16 cellular contexts compared by ENCODE assay signal in the genomic region with DNA sequence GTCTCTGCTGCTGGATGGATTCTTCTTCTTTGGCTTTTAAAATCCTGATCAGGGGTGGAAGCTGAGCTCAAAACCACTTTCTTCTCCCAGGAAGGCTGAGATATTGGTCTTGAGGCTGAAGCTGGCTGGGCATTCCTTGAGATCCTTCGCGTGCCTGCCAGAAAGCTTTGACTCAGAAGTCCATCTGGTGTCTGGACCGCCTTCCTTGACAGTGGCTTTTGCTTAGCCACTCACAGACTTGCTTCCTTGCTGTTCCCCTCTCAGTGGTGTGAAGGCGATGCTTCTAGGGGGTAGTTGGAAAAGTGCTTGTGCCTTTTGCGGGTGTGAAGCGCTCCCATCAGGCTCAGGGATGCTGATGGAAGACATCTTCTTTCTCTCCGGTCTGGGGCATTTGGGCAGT. TPM values are rescaled to one million over a fixed set of nuclear protein-coding genes. Genes with fewer than 3 reads are reported as not detected.
DNase-seq lines count a peak whose midpoint lies in the region; ATAC-seq, FAIRE-seq and TF ChIP-seq lines count a peak whose summit lies in the region.
"Had no signal": no experiment of that assay in that cellular context is flagged by ENCODE, and none has a peak within 500 bp of the region (broad histone marks: within the 10 kb centered on the region; RNA-seq: fewer than 3 reads in every experiment).

No MANE protein-coding gene starts in this region.

- H3K27me3 ChIP-seq in hepatocyte (no peaks in the 10 kb centered on the region), gastrocnemius medialis (no peaks in the 10 kb centered on the region), suprapubic skin (no peaks in the 10 kb centered on the region)
- H3K27me3 ChIP-seq: brain microvascular endothelial cell, uterus had no signal

- intact Hi-C loops in gastrocnemius medialis (cut with DNase I; ENCODE audit: low total_unique reads): no loop called here
- intact Hi-C loops in activated T-helper 1 cell treated with anti-CD3 and anti-CD28 coated beads, Interleukin-12 subunit alpha, Interleukin-12 subunit beta, Interleukin-2, Interleukin-4 antibody, amounts not matched to agents 30 ng/mL and 10 ng/mL and 1 ng/mL, durations not matched to agents 14 hours and 24 hours and 36 hours (cut with micrococcal nuclease): no loop called here

- TF ChIP-seq POLR2A in GM12891 (IDR thresholded peaks at IDR 0.05; ENCODE audit: low read depth, low read length) (no peak), gastrocnemius medialis (IDR thresholded peaks at IDR 0.05) (no peak), suprapubic skin (IDR thresholded peaks at IDR 0.05) (no peak)

- no peaks in the 10 kb centered on the region for H4K20me1 ChIP-seq in hepatocyte (ENCODE audit: insufficient read depth, poor library complexity, severe bottlenecking)

- H3K4me1 ChIP-seq in hepatocyte (ENCODE audit: insufficient read depth) (peaks cover 10% of the 10 kb centered on the region), gastrocnemius medialis (peaks cover 24 to 25% of the 10 kb centered on the region in 2 donors), suprapubic skin (peaks cover 17% of the 10 kb centered on the region)
- H3K4me1 ChIP-seq: uterus had no signal

- H3K27ac ChIP-seq in hepatocyte (no peak overlapping the region), gastrocnemius medialis (peak overlapping the region in 1 of 4 donors; percentile 13), suprapubic skin (no peak overlapping the region)
- H3K27ac ChIP-seq: brain microvascular endothelial cell, C4-2B, uterus had no signal

- DNase-seq in AG09309 (ENCODE audit: low read depth) (peak; percentile 58), GM12891 (ENCODE audit: insufficient read length, low spot score) (no peak), choroid plexus epithelial cell (ENCODE audit: low read depth) (peak; percentile 35), myocyte (ENCODE audit: low read depth) (peak; percentile 54), hepatocyte (ENCODE audit: low spot score) (no peak), gastrocnemius medialis (no peak), suprapubic skin (ENCODE audit: low spot score in 2 of 2) (no peak)
- no peak for DNase-seq in activated T-helper 1 cell treated with anti-CD3 and anti-CD28 coated beads, Interleukin-12 subunit alpha, Interleukin-12 subunit beta, Interleukin-2, Interleukin-4 antibody, amounts not matched to agents 30 ng/mL and 10 ng/mL and 1 ng/mL, durations not matched to agents 14 hours and 24 hours and 36 hours (ENCODE audit: low spot score)
- DNase-seq: activated T-cell treated with anti-CD3 and anti-CD28 coated beads, Interleukin-2, amount 50 U/mL, for 72 hours; brain microvascular endothelial cell; KBM-7; NCI-H1436 treated with DMSO at 0.1 percent for 48 hours; PC-3; uterus had no signal

- 90% methylated on average over 7 of the region's 7 CpGs for WGBS in hepatocyte (ENCODE audit: low lambda C conversion rate, missing lambda C conversion rate)
- WGBS in suprapubic skin: 72% methylated on average over 7 of the region's 7 CpGs

- H3K9me3 Mint-ChIP-seq in activated T-helper 1 cell treated with anti-CD3 and anti-CD28 coated beads, Interleukin-12 subunit alpha, Interleukin-12 subunit beta, Interleukin-2, Interleukin-4 antibody, amounts not matched to agents 30 ng/mL and 10 ng/mL and 1 ng/mL, durations not matched to agents 14 hours and 24 hours and 36 hours: no peaks in the 10 kb centered on the region
- H3K9me3 Mint-ChIP-seq: activated T-cell treated with anti-CD3 and anti-CD28 coated beads, Interleukin-2, amount 50 U/mL, for 72 hours; T-helper 1 cell treated with Interleukin-12 subunit alpha and Interleukin-12 subunit beta and Interleukin-4 antibody, amounts not matched to agents 30 μg/mL and 1 μg/mL, for 36 hours had no signal

- no peak for ATAC-seq in gastrocnemius medialis
- ATAC-seq: activated T-cell treated with anti-CD3 and anti-CD28 coated beads, Interleukin-2, amount 50 U/mL, for 72 hours; PC-3 had no signal

- H3K27me3 Mint-ChIP-seq in activated T-helper 1 cell treated with anti-CD3 and anti-CD28 coated beads, Interleukin-12 subunit alpha, Interleukin-12 subunit beta, Interleukin-2, Interleukin-4 antibody, amounts not matched to agents 30 ng/mL and 10 ng/mL and 1 ng/mL, durations not matched to agents 14 hours and 24 hours and 36 hours (ENCODE audit: insufficient read depth): peaks cover 3% of the 10 kb centered on the region

- TF ChIP-seq CTCF in AG09309 (IDR thresholded peaks at IDR 0.05; ENCODE audit: control insufficient read depth, insufficient read depth, low read depth, low read length, missing control alignments) (no peak), choroid plexus epithelial cell (conservative IDR thresholded peaks at IDR 0.05; ENCODE audit: low read depth, low read length) (no peak), hepatocyte (IDR thresholded peaks at IDR 0.05; ENCODE audit: poor library complexity) (no peak), gastrocnemius medialis (IDR thresholded peaks at IDR 0.05 in 4 of 5, conservative IDR thresholded peaks at IDR 0.05 in 1 of 5) (no peak), suprapubic skin (IDR thresholded peaks at IDR 0.05) (no peak)

- H3K36me3 ChIP-seq in hepatocyte (replicated peaks; ENCODE audit: insufficient read depth, low read depth) (no peaks in the 10 kb centered on the region), gastrocnemius medialis (no peaks in the 10 kb centered on the region), suprapubic skin (no peaks in the 10 kb centered on the region)
- H3K36me3 ChIP-seq: brain microvascular endothelial cell, uterus had no signal

- H2AFZ ChIP-seq in hepatocyte: no peak overlapping the region

- H3K4me3 Mint-ChIP-seq in activated T-helper 1 cell treated with anti-CD3 and anti-CD28 coated beads, Interleukin-12 subunit alpha, Interleukin-12 subunit beta, Interleukin-2, Interleukin-4 antibody, amounts not matched to agents 30 ng/mL and 10 ng/mL and 1 ng/mL, durations not matched to agents 14 hours and 24 hours and 36 hours: no peak overlapping the region
- H3K4me3 Mint-ChIP-seq: activated T-cell treated with anti-CD3 and anti-CD28 coated beads, Interleukin-2, amount 50 U/mL, for 72 hours; T-helper 1 cell treated with Interleukin-12 subunit alpha and Interleukin-12 subunit beta and Interleukin-4 antibody, amounts not matched to agents 30 μg/mL and 1 μg/mL, for 36 hours had no signal

- no peak for TF ChIP-seq EP300 in suprapubic skin (IDR thresholded peaks at IDR 0.05)

- H3K4me1 Mint-ChIP-seq in activated T-helper 1 cell treated with anti-CD3 and anti-CD28 coated beads, Interleukin-12 subunit alpha, Interleukin-12 subunit beta, Interleukin-2, Interleukin-4 antibody, amounts not matched to agents 30 ng/mL and 10 ng/mL and 1 ng/mL, durations not matched to agents 14 hours and 24 hours and 36 hours (ENCODE audit: low read depth): peaks cover 61% of the 10 kb centered on the region

- H3K27ac Mint-ChIP-seq in activated T-helper 1 cell treated with anti-CD3 and anti-CD28 coated beads, Interleukin-12 subunit alpha, Interleukin-12 subunit beta, Interleukin-2, Interleukin-4 antibody, amounts not matched to agents 30 ng/mL and 10 ng/mL and 1 ng/mL, durations not matched to agents 14 hours and 24 hours and 36 hours: no peak overlapping the region
- H3K27ac Mint-ChIP-seq: activated T-cell treated with anti-CD3 and anti-CD28 coated beads, Interleukin-2, amount 50 U/mL, for 72 hours had no signal

- H3K4me3 ChIP-seq in AG09309 (ENCODE audit: control insufficient read depth, low read depth, low read length) (no peak overlapping the region), choroid plexus epithelial cell (ENCODE audit: low read depth, low read length) (no peak overlapping the region), hepatocyte (no peak overlapping the region), gastrocnemius medialis (no peak overlapping the region), suprapubic skin (no peak overlapping the region)
- H3K4me3 ChIP-seq: uterus had no signal

- no peaks in the 10 kb centered on the region for H3K79me2 ChIP-seq in hepatocyte

- FAIRE-seq in GM12891 (lab: Jason Lieb, UNC): peak; percentile 13

- no peaks in the 10 kb centered on the region for H3K9me3 ChIP-seq in hepatocyte (ENCODE audit: low read depth)
- no peaks in the 10 kb centered on the region for H3K9me3 ChIP-seq in gastrocnemius medialis
- no peaks in the 10 kb centered on the region for H3K9me3 ChIP-seq in suprapubic skin
- H3K9me3 ChIP-seq: uterus had no signal

- in situ Hi-C loops in gastrocnemius medialis (cut with MboI; ENCODE audit: low sequenced_read_pairs in 4 of 4): no loop called here

- H3K9me2 ChIP-seq in hepatocyte (replicated peaks; ENCODE audit: insufficient read depth): no peaks in the 10 kb centered on the region

- H3K4me2 ChIP-seq in hepatocyte: no peak overlapping the region

- no peaks in the 10 kb centered on the region for H3K36me3 Mint-ChIP-seq in activated T-helper 1 cell treated with anti-CD3 and anti-CD28 coated beads, Interleukin-12 subunit alpha, Interleukin-12 subunit beta, Interleukin-2, Interleukin-4 antibody, amounts not matched to agents 30 ng/mL and 10 ng/mL and 1 ng/mL, durations not matched to agents 14 hours and 24 hours and 36 hours (ENCODE audit: low read depth)

TF ChIP-seq in GM12891, 5 proteins besides CTCF, POLR2A, EP300 and RAD21:
- no peak for TF ChIP-seq POU2F2 (IDR thresholded peaks at IDR 0.05; ENCODE audit: low read depth, low read length)
- no peak for TF ChIP-seq PAX5 (IDR thresholded peaks at IDR 0.05; ENCODE audit: insufficient read depth, low read length, severe bottlenecking)
- no peak for TF ChIP-seq POLR2AphosphoS5 (IDR thresholded peaks at IDR 0.05; ENCODE audit: low read depth, low read length)
- TF ChIP-seq TAF1 (IDR thresholded peaks at IDR 0.05; ENCODE audit: low read depth, low read length): no peak
- no peak for TF ChIP-seq SPI1 (IDR thresholded peaks at IDR 0.05; ENCODE audit: low read depth, low read length)

RNA-seq across cellular contexts. Expression of gene RGS3, which starts 45.9 kb away (rescaled TPM):
- polyA plus RNA-seq in GM12891 (2012; ENCODE audit: low read depth, missing spikeins): 37.2 TPM
- total RNA-seq in myocyte: 70.9 and 110 TPM in 2 replicates
- polyA plus RNA-seq in myocyte (2012): 57.5 TPM
- total RNA-seq in hepatocyte: 47.0 and 48.0 TPM in 2 replicates
- 62.7 and 78.2 TPM in 2 replicates for polyA plus RNA-seq in hepatocyte
- 10 to 100 TPM in 2 of 4 donors, 1 to 10 TPM in 2; 5.9 to 11.8 (median 9.8) TPM for total RNA-seq in gastrocnemius medialis
- total RNA-seq in suprapubic skin: 10 to 100 TPM; 11.0 to 18.8 (median 16.0) TPM
- total RNA-seq in activated T-helper 1 cell treated with anti-CD3 and anti-CD28 coated beads, Interleukin-12 subunit alpha, Interleukin-12 subunit beta, Interleukin-2, Interleukin-4 antibody, amounts not matched to agents 30 ng/mL and 10 ng/mL and 1 ng/mL, durations not matched to agents 14 hours and 24 hours and 36 hours: 122 and 128 TPM in 2 replicates

Comparison
In these comparisons a context has a peak if more than half of its experiments do, and no peak if none do; other contexts are left out.
1. DNase-seq: peak in AG09309 (single experiment), choroid plexus epithelial cell (single experiment) and myocyte (single experiment); none in GM12891 (single experiment), hepatocyte (single experiment), gastrocnemius medialis (0 of 2), suprapubic skin (0 of 2) and activated T-helper 1 cell treated with anti-CD3 and anti-CD28 coated beads, Interleukin-12 subunit alpha, Interleukin-12 subunit beta, Interleukin-2, Interleukin-4 antibody, amounts not matched to agents 30 ng/mL and 10 ng/mL and 1 ng/mL, durations not matched to agents 14 hours and 24 hours and 36 hours (single experiment).